ENCODE assay signal across 1 cellular context in genomic region chr17:41667280-41668008, GRCh38.
TF ChIP-seq lines count a peak whose summit lies in the region.

No MANE protein-coding gene starts in this region.

TF ChIP-seq in IMR-90, 13 proteins besides CTCF, POLR2A, EP300 and RAD21:
- TF ChIP-seq BHLHE40 (IDR thresholded peaks at IDR 0.05; ENCODE audit: low read depth, low read length): no peak
- no peak for TF ChIP-seq CEBPB (IDR thresholded peaks at IDR 0.05; ENCODE audit: low read depth, low read length)
- no peak for TF ChIP-seq MAZ (IDR thresholded peaks at IDR 0.05; ENCODE audit: borderline replicate concordance, low read depth, low read length)
- TF ChIP-seq MAFK (IDR thresholded peaks at IDR 0.05; ENCODE audit: low read depth, low read length): no peak
- no peak for TF ChIP-seq RFX5 (IDR thresholded peaks at IDR 0.05; ENCODE audit: low read depth, low read length)
- no peak for TF ChIP-seq NFE2L2 (IDR thresholded peaks at IDR 0.05; ENCODE audit: low read depth, low read length)
- no peak for TF ChIP-seq SMC3 (IDR thresholded peaks at IDR 0.05; ENCODE audit: low read depth, low read length)
- TF ChIP-seq FOS (IDR thresholded peaks at IDR 0.05; ENCODE audit: low read depth, low read length): no peak
- no peak for TF ChIP-seq USF2 (IDR thresholded peaks at IDR 0.05; ENCODE audit: low read depth, low read length)
- no peak for TF ChIP-seq MXI1 (IDR thresholded peaks at IDR 0.05; ENCODE audit: borderline replicate concordance, low read depth, low read length)
- no peak for TF ChIP-seq ELK1 (IDR thresholded peaks at IDR 0.05; ENCODE audit: borderline replicate concordance, low read depth, low read length)
- TF ChIP-seq RCOR1 (IDR thresholded peaks at IDR 0.05; ENCODE audit: insufficient replicate concordance, low read length): no peak
- no peak for TF ChIP-seq CHD1 (IDR thresholded peaks at IDR 0.05; ENCODE audit: low read depth, low read length)
